Comparison of ENCODE assay signal across 37 cellular contexts in the genomic region with DNA sequence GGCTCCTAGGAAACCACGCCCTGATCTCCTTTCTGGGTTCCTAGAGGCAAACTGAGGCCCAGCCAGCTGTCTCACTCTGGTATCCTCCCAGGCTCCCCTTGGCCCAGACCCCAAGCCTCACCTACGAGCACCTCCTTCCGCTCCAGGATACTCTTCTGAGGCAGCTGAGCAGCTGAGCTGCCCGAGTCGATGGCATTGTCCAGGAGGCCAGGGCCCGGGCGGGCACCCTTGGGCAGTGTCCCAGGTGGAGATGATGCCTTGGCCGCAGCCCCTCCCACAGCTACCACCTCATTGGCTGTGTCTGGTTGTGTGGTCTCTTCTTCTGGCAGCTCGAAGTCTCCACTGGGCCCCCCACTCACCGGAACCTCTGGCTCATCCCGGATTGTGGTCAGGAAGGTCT.
"Had no signal": no experiment of that assay in that cellular context is flagged by ENCODE, and none has a peak within 500 bp of the region (broad histone marks: within the 10 kb centered on the region; RNA-seq: fewer than 3 reads in every experiment).

No MANE protein-coding gene starts in this region.

- FAIRE-seq: astrocyte, TTC549 had no signal

- H3K27me3 ChIP-seq: adrenal gland, body of pancreas, brain microvascular endothelial cell, breast epithelium had no signal

- ATAC-seq: activated CD8-positive, alpha-beta T cell treated with anti-CD3 and anti-CD28 coated beads for 36 hours; activated naive CD4-positive, alpha-beta T cell treated with anti-CD3 and anti-CD28 coated beads, Interleukin-2, amount 50 U/mL, for 72 hours; activated T-cell treated with anti-CD3 and anti-CD28 coated beads, Interleukin-2, amount 50 U/mL, for 4 hours; activated T-cell treated with anti-CD3 and anti-CD28 coated beads, Interleukin-2, amount 50 U/mL, for 72 hours; activated T-helper 17 cell treated with anti-CD3 and anti-CD28 coated beads, Interleukin-2, amount 50 U/mL, for 72 hours; body of pancreas had no signal

- H3K9me3 ChIP-seq: body of pancreas had no signal

- H3K27ac Mint-ChIP-seq: activated B cell treated with CpG ODN at 0.5 μM for 24 hours; activated CD4-positive, alpha-beta memory T cell treated with anti-CD3 and anti-CD28 coated beads for 36 hours; activated CD4-positive, alpha-beta T cell treated with anti-CD3 and anti-CD28 coated beads, Interleukin-2, amount 10 ng/mL, durations not matched to agents 24 days and 14 days; activated CD8-positive, alpha-beta T cell treated with anti-CD3 and anti-CD28 coated beads for 36 hours; activated naive CD4-positive, alpha-beta T cell treated with anti-CD3 and anti-CD28 coated beads for 36 hours; activated naive CD4-positive, alpha-beta T cell treated with anti-CD3 and anti-CD28 coated beads, Interleukin-2, amount 50 U/mL, for 72 hours; activated naive CD8-positive, alpha-beta T cell treated with anti-CD3 and anti-CD28 coated beads for 36 hours; activated T-cell treated with anti-CD3 and anti-CD28 coated beads, Interleukin-2, amount 50 U/mL, for 72 hours; activated T-helper 1 cell treated with anti-CD3 and anti-CD28 coated beads, Interleukin-12 subunit alpha, Interleukin-12 subunit beta, Interleukin-2, Interleukin-4 antibody, amounts not matched to agents 30 ng/mL and 10 ng/mL and 1 ng/mL, durations not matched to agents 14 hours and 24 hours and 36 hours; activated T-helper 17 cell treated with anti-CD3 and anti-CD28 coated beads, Interleukin-2, amount 50 U/mL, for 72 hours; T-helper 1 cell treated with Interleukin-12 subunit alpha and Interleukin-12 subunit beta and Interleukin-4 antibody, amounts not matched to agents 30 μg/mL and 1 μg/mL, for 36 hours; T-helper 2 cell treated with Interferon-gamma antibody and Interleukin-4, amounts not matched to agents 5 μg/mL and 100 μg/mL, for 36 hours had no signal

- H3K4me3 ChIP-seq: adrenal gland, body of pancreas, breast epithelium had no signal

- H3K9me3 Mint-ChIP-seq: activated CD4-positive, alpha-beta memory T cell treated with anti-CD3 and anti-CD28 coated beads for 36 hours; activated CD4-positive, alpha-beta T cell treated with anti-CD3 and anti-CD28 coated beads, Interleukin-2, amount 10 ng/mL, durations not matched to agents 24 days and 14 days; activated naive CD4-positive, alpha-beta T cell treated with anti-CD3 and anti-CD28 coated beads for 36 hours; activated naive CD4-positive, alpha-beta T cell treated with anti-CD3 and anti-CD28 coated beads, Interleukin-2, amount 50 U/mL, for 72 hours; activated T-cell treated with anti-CD3 and anti-CD28 coated beads, Interleukin-2, amount 50 U/mL, for 4 hours; activated T-cell treated with anti-CD3 and anti-CD28 coated beads, Interleukin-2, amount 50 U/mL, for 72 hours; activated T-helper 1 cell treated with anti-CD3 and anti-CD28 coated beads, Interleukin-12 subunit alpha, Interleukin-12 subunit beta, Interleukin-2, Interleukin-4 antibody, amounts not matched to agents 30 ng/mL and 10 ng/mL and 1 ng/mL, durations not matched to agents 14 hours and 24 hours and 36 hours; activated T-helper 17 cell treated with anti-CD3 and anti-CD28 coated beads, Interleukin-2, amount 50 U/mL, for 72 hours; central memory CD8-positive, alpha-beta T cell; T-helper 1 cell treated with Interleukin-12 subunit alpha and Interleukin-12 subunit beta and Interleukin-4 antibody, amounts not matched to agents 30 μg/mL and 1 μg/mL, for 36 hours; T-helper 2 cell treated with Interferon-gamma antibody and Interleukin-4, amounts not matched to agents 5 μg/mL and 100 μg/mL, for 36 hours had no signal

- H3K36me3 ChIP-seq: breast epithelium had no signal

- H3K36me3 Mint-ChIP-seq: activated CD4-positive, alpha-beta memory T cell treated with anti-CD3 and anti-CD28 coated beads for 36 hours; activated naive CD4-positive, alpha-beta T cell treated with anti-CD3 and anti-CD28 coated beads, Interleukin-2, amount 50 U/mL, for 72 hours; activated naive CD8-positive, alpha-beta T cell treated with anti-CD3 and anti-CD28 coated beads for 36 hours had no signal

- H3K27ac ChIP-seq: adrenal gland, body of pancreas, brain microvascular endothelial cell, breast epithelium, VCaP had no signal

- H3K4me1 ChIP-seq: body of pancreas had no signal

- H3K4me3 Mint-ChIP-seq: activated B cell treated with CpG ODN at 0.5 μM for 24 hours; activated CD4-positive, alpha-beta memory T cell treated with anti-CD3 and anti-CD28 coated beads for 36 hours; activated CD4-positive, alpha-beta T cell treated with anti-CD3 and anti-CD28 coated beads, Interleukin-2, amount 10 ng/mL, durations not matched to agents 24 days and 14 days; activated CD8-positive, alpha-beta T cell treated with anti-CD3 and anti-CD28 coated beads for 36 hours; activated naive CD4-positive, alpha-beta T cell treated with anti-CD3 and anti-CD28 coated beads for 36 hours; activated naive CD8-positive, alpha-beta T cell treated with anti-CD3 and anti-CD28 coated beads for 36 hours; activated T-cell treated with anti-CD3 and anti-CD28 coated beads, Interleukin-2, amount 50 U/mL, for 4 hours; activated T-cell treated with anti-CD3 and anti-CD28 coated beads, Interleukin-2, amount 50 U/mL, for 72 hours; activated T-helper 1 cell treated with anti-CD3 and anti-CD28 coated beads, Interleukin-12 subunit alpha, Interleukin-12 subunit beta, Interleukin-2, Interleukin-4 antibody, amounts not matched to agents 30 ng/mL and 10 ng/mL and 1 ng/mL, durations not matched to agents 14 hours and 24 hours and 36 hours; activated T-helper 17 cell treated with anti-CD3 and anti-CD28 coated beads, Interleukin-2, amount 50 U/mL, for 72 hours; central memory CD8-positive, alpha-beta T cell; T-helper 1 cell treated with Interleukin-12 subunit alpha and Interleukin-12 subunit beta and Interleukin-4 antibody, amounts not matched to agents 30 μg/mL and 1 μg/mL, for 36 hours; T-helper 2 cell treated with Interferon-gamma antibody and Interleukin-4, amounts not matched to agents 5 μg/mL and 100 μg/mL, for 36 hours had no signal

- DNase-seq: activated B cell treated with CpG ODN at 0.5 μM for 24 hours; activated CD4-positive, alpha-beta memory T cell treated with anti-CD3 and anti-CD28 coated beads for 36 hours; activated CD4-positive, alpha-beta T cell treated with anti-CD3 and anti-CD28 coated beads for 4 hours; activated CD4-positive, alpha-beta T cell treated with anti-CD3 and anti-CD28 coated beads, Interleukin-2, amount 10 ng/mL, durations not matched to agents 24 days and 14 days; activated CD4-positive, alpha-beta T cell treated with anti-CD3 and anti-CD28 coated beads, Interleukin-2, amount 50 U/mL, for 1 hour; activated CD4-positive, alpha-beta T cell treated with anti-CD3 and anti-CD28 coated beads, Interleukin-2, amount 50 U/mL, for 4 hours; activated CD4-positive, CD25-positive, alpha-beta regulatory T cell treated with anti-CD3 and anti-CD28 coated beads, Interleukin-2, amount 50 U/mL, for 72 hours; activated CD8-positive, alpha-beta memory T cell treated with anti-CD3 and anti-CD28 coated beads, Interleukin-2, amount 50 U/mL, for 4 hours; activated CD8-positive, alpha-beta T cell treated with anti-CD3 and anti-CD28 coated beads for 36 hours; activated effector memory CD4-positive, alpha-beta T cell treated with anti-CD3 and anti-CD28 coated beads, Interleukin-2, amount 50 U/mL, for 16 hours; activated gamma-delta T cell treated with Interleukin-2 at 50 U/mL for 16 hours; activated naive CD4-positive, alpha-beta T cell; activated naive CD4-positive, alpha-beta T cell treated with anti-CD3 and anti-CD28 coated beads for 36 hours; activated naive CD4-positive, alpha-beta T cell treated with anti-CD3 and anti-CD28 coated beads, Interleukin-2, amount 50 U/mL, for 16 hours; activated naive CD8-positive, alpha-beta T cell treated with anti-CD3 and anti-CD28 coated beads for 36 hours; activated T-cell treated with anti-CD3 and anti-CD28 coated beads for 4 hours; activated T-cell treated with anti-CD3 and anti-CD28 coated beads, Interleukin-2, amount 50 U/mL, for 1 hour; activated T-cell treated with anti-CD3 and anti-CD28 coated beads, Interleukin-2, amount 50 U/mL, for 4 hours; activated T-cell treated with anti-CD3 and anti-CD28 coated beads, Interleukin-2, amount 50 U/mL, for 72 hours; adrenal gland; amniotic stem cell; body of pancreas; brain microvascular endothelial cell; caudate nucleus; T-helper 1 cell; T-helper 2 cell; T-helper 9 cell had no signal
